In the genomic region with DNA sequence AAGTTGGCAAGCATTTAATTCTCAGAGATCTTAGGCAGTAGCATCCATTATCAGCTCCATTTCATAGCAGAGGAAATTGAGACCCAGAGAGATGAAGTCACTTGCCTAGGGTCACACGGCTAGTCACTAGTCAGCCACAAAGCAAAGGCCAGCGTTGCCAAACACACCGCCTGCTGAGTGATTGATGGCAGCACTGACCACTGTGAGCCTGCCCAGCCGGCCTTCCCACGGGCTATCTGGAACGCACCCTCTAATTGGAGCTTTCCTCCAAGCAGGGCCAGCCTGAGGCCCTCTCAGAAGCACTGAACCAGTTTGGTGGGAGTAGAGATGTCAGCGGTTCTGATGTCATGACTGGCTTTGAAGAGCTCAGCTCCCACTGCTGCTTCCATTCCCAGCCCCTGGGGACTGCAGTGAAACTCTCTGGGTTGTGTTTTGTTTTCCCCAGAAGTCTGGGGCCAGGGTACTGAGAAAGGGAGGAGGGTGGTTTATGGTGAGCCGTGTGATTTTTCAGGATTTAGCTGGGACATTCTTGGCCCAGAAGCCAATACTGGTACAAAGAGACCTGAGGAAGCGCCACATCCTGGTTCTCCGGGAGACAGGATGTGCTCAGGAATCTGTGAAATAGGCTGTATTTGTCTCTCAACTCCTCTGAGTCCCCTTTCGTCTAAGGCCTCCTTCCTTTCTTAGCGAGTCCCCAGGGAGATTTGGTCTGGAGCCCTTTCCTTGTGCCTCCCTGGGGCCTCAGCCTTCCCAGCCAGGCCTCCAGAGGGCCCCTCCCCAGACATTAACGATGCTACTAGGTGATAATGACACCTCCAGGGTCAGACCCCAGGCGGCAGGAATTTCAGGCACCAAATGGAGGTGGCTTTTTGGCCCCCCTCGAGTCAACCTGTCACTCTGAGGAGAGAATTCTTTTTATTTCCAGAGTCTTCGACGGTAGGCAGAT, we compare ENCODE assay signal across 12 cellular contexts. TPM values are rescaled to one million over a fixed set of nuclear protein-coding genes. Genes with fewer than 3 reads are reported as not detected.
DNase-seq lines count a peak whose midpoint lies in the region; ATAC-seq and TF ChIP-seq lines count a peak whose summit lies in the region.
"Had no signal": no experiment of that assay in that cellular context is flagged by ENCODE, and none has a peak within 500 bp of the region (broad histone marks: within the 10 kb centered on the region; RNA-seq: fewer than 3 reads in every experiment).

No MANE protein-coding gene starts in this region.

- no peaks in the 10 kb centered on the region for H3K9me3 ChIP-seq in HCT116 (ENCODE audit: control insufficient read depth in 1 of 2, insufficient read depth in 1 of 2, low read depth in 1 of 2, low read length in 2 of 2)

- DNase-seq in HCT116 (ENCODE audit: low read depth, low spot score) (no peak), cardiac fibroblast (ENCODE audit: low read depth in 2 of 2) (peak; percentile 83 to 86), iPS-NIHi11 (ENCODE audit: low spot score) (peak; percentile 84), sciatic nerve (ENCODE audit: low spot score) (no peak), GDM1 (lab: John Stamatoyannopoulos, UW) (no peak), NCI-H1436 (lab: John Stamatoyannopoulos, UW) (no peak), GM19238 (ENCODE audit: insufficient read length, low spot score) (no peak)
- DNase-seq: activated CD4-positive, alpha-beta memory T cell treated with anti-CD3 and anti-CD28 coated beads for 36 hours; DMS 273 treated with DMSO at 0.1 percent for 48 hours; effector memory CD8-positive, alpha-beta T cell had no signal

- H3K27ac ChIP-seq in HCT116 (ENCODE audit: low read depth, low read length) = no peak overlapping the region
- H3K27ac ChIP-seq: HL-60 had no signal

- CTCF ChIA-PET in HCT116 (lab: Charles Lee) = interaction anchor here (1.0 kb wide), 1 partner anchor 268 kb away, joined by 3 read pairs; no protein-coding TSS in a partner anchor

- no peak overlapping the region for H3K4me3 ChIP-seq in HCT116 (replicated peaks in 1 of 2; ENCODE audit: low read depth in 1 of 2, low read length in 2 of 2)
- H3K4me3 ChIP-seq in cardiac fibroblast (replicated peaks in 1 of 2; ENCODE audit: low read depth in 2 of 2, low read length in 2 of 2) = no peak overlapping the region

- BruUV-seq in HCT116 (replicated peaks; lab: Mats Ljungman, UMichigan) = no TSS peak

- no peak for TF ChIP-seq POLR2A in HCT116 (IDR thresholded peaks at IDR 0.05; ENCODE audit: borderline replicate concordance, extremely low read depth, insufficient read depth, insufficient read length)

- no peaks in the 10 kb centered on the region for H3K27me3 ChIP-seq in HCT116 (ENCODE audit: insufficient read depth, low read length)

- H3K4me2 ChIP-seq in HCT116 (ENCODE audit: low read length) = no peak overlapping the region

- TF ChIP-seq RAD21 in HCT116 (IDR thresholded peaks at IDR 0.05; ENCODE audit: low read depth) = no peak

- POLR2A ChIA-PET in HCT116 (lab: Charles Lee) = interaction anchor here (0.7 kb wide), 1 partner anchor 40 kb away, joined by 3 read pairs; no protein-coding TSS in a partner anchor

- no peak overlapping the region for H3K9ac ChIP-seq in HCT116 (ENCODE audit: low read length)

- intact Hi-C loops in HCT116 (cut with micrococcal nuclease) (no loop called here), sciatic nerve (cut with DNase I) (no loop called here)

- ATAC-seq in HCT116 (peak; percentile 59), sciatic nerve (peak; percentile 64)
- ATAC-seq in activated CD4-positive, CD25-positive, alpha-beta regulatory T cell treated with anti-CD3 and anti-CD28 coated beads, Interleukin-2, amount 50 U/mL, for 24 hours = no peak
- ATAC-seq: effector memory CD8-positive, alpha-beta T cell had no signal

- TF ChIP-seq CTCF in HCT116 (IDR thresholded peaks at IDR 0.05 in 2 of 3, conservative IDR thresholded peaks at IDR 0.05 in 1 of 3; ENCODE audit: borderline replicate concordance in 1 of 3, insufficient read depth in 1 of 3, low read depth in 2 of 3, low read length in 2 of 3) (no peak), cardiac fibroblast (IDR thresholded peaks at IDR 0.05; ENCODE audit: low read depth, low read length) (no peak)

- H3K79me2 ChIP-seq in HCT116 (ENCODE audit: insufficient read depth, low read length) = no peaks in the 10 kb centered on the region

- RAD21 ChIA-PET in HCT116 (lab: Charles Lee; ENCODE audit: low non-redundant PET in 1 of 2, low total read pairs in 2 of 2, uncharacterized antibody in 2 of 2, unreplicated experiment in 2 of 2) = no interaction called here

- no peaks in the 10 kb centered on the region for H4K20me1 ChIP-seq in HCT116 (ENCODE audit: insufficient read depth)

- no peaks in the 10 kb centered on the region for H3K36me3 ChIP-seq in HCT116 (ENCODE audit: control insufficient read depth in 1 of 2, insufficient read depth in 2 of 2, low read length in 2 of 2)

- no peak overlapping the region for H2AFZ ChIP-seq in HCT116 (ENCODE audit: low read depth, low read length, poor library complexity, severe bottlenecking)

- no peaks in the 10 kb centered on the region for H3K9me2 ChIP-seq in HCT116 (ENCODE audit: insufficient read depth)

- peaks cover 13 to 22% of the 10 kb centered on the region in 2 experiments for H3K4me1 ChIP-seq in HCT116 (ENCODE audit: control insufficient read depth in 1 of 2, insufficient read depth in 2 of 2, low read length in 2 of 2)

TF ChIP-seq in HCT116, 20 proteins besides CTCF, POLR2A, EP300 and RAD21:
- TF ChIP-seq JUND (IDR thresholded peaks at IDR 0.05) (no peak), POLR2AphosphoS5 (IDR thresholded peaks at IDR 0.05; ENCODE audit: low read depth, low read length) (no peak), TCF7L2 (IDR thresholded peaks at IDR 0.05; ENCODE audit: borderline replicate concordance, extremely low read depth, insufficient read depth, insufficient read length) (no peak), SRF (IDR thresholded peaks at IDR 0.05; ENCODE audit: low read depth) (no peak), ELF1 (IDR thresholded peaks at IDR 0.05; ENCODE audit: borderline replicate concordance, low read depth) (no peak)
TF ChIP-seq in HCT116: peak in this region for 0.

RNA-seq across cellular contexts. Expression of a gene that starts 44.5 kb away (rescaled TPM):
- 112 TPM for total RNA-seq in HCT116 (2021; ENCODE audit: unreplicated experiment)
- 67.3 and 75.5 TPM in 2 replicates for polyA plus RNA-seq in HCT116 (2012)
- 59.3 TPM for total RNA-seq in sciatic nerve

Comparison
In these comparisons a context has a peak if more than half of its experiments do, and no peak if none do; other contexts are left out.
1. ATAC-seq: peak in HCT116 (single experiment) and sciatic nerve (single experiment); none in activated CD4-positive, CD25-positive, alpha-beta regulatory T cell treated with anti-CD3 and anti-CD28 coated beads, Interleukin-2, amount 50 U/mL, for 24 hours (0 of 2).
2. DNase-seq: peak in cardiac fibroblast (2 of 2) and iPS-NIHi11 (single experiment); none in HCT116 (single experiment), sciatic nerve (single experiment), GDM1 (single experiment), NCI-H1436 (single experiment) and GM19238 (single experiment).